ENCODE assay signal across 17 cellular contexts in genomic region chr6:117078624-117079023, GRCh38.
DNase-seq lines count a peak whose midpoint lies in the region; FAIRE-seq and TF ChIP-seq lines count a peak whose summit lies in the region.
"Had no signal": no experiment of that assay in that cellular context is flagged by ENCODE, and none has a peak within 500 bp of the region (broad histone marks: within the 10 kb centered on the region; RNA-seq: fewer than 3 reads in every experiment).

No MANE protein-coding gene starts in this region.

- H3K9me2 ChIP-seq in hepatocyte (replicated peaks; ENCODE audit: insufficient read depth) = no peaks in the 10 kb centered on the region

- H3K27ac ChIP-seq in hepatocyte = no peak overlapping the region
- no peak overlapping the region for H3K27ac ChIP-seq in effector memory CD4-positive, alpha-beta T cell (ENCODE audit: insufficient read depth, low read length, poor library complexity, severe bottlenecking)
- H3K27ac ChIP-seq: SK-N-MC had no signal

- H3K9me3 ChIP-seq in hepatocyte (ENCODE audit: low read depth) = no peaks in the 10 kb centered on the region
- H3K9me3 ChIP-seq in effector memory CD4-positive, alpha-beta T cell (ENCODE audit: control insufficient read depth, low read length) = no peaks in the 10 kb centered on the region

- no peaks in the 10 kb centered on the region for H3K79me2 ChIP-seq in hepatocyte

- no peaks in the 10 kb centered on the region for H3K36me3 Mint-ChIP-seq in activated naive CD4-positive, alpha-beta T cell treated with anti-CD3 and anti-CD28 coated beads for 36 hours (ENCODE audit: low read depth)
- H3K36me3 Mint-ChIP-seq: T-cell had no signal

- DNase-seq in DMS153 (lab: John Stamatoyannopoulos, UW) (peak; percentile 96), LNCaP clone FGC (ENCODE audit: low read depth) (peak; percentile 46), NCI-H2081 treated with DMSO at 0.1 percent for 48 hours (lab: John Stamatoyannopoulos, UW) (peak; percentile 38), hepatocyte (ENCODE audit: low spot score) (no peak)
- no peak for DNase-seq in effector memory CD4-positive, alpha-beta T cell
- DNase-seq in activated naive CD4-positive, alpha-beta T cell treated with anti-CD3 and anti-CD28 coated beads for 36 hours = no peak
- DNase-seq: ACHN; CD4-positive, alpha-beta T cell; H9; Karpas-422; NCI-H2171; NCI-H446 treated with DMSO at 0.1 percent for 48 hours; T-cell; T1000 had no signal

- no peaks in the 10 kb centered on the region for H3K4me1 Mint-ChIP-seq in activated naive CD4-positive, alpha-beta T cell treated with anti-CD3 and anti-CD28 coated beads for 36 hours (ENCODE audit: low read depth)
- H3K4me1 Mint-ChIP-seq: B cell, T-cell had no signal

- TF ChIP-seq CTCF in LNCaP clone FGC (IDR thresholded peaks at IDR 0.05; ENCODE audit: control insufficient read depth, extremely low read depth, insufficient read depth) = no peak
- no peak for TF ChIP-seq CTCF in hepatocyte (IDR thresholded peaks at IDR 0.05; ENCODE audit: poor library complexity)

- H4K20me1 ChIP-seq in hepatocyte (ENCODE audit: insufficient read depth, poor library complexity, severe bottlenecking) = no peaks in the 10 kb centered on the region

- H3K4me3 ChIP-seq in LNCaP clone FGC (ENCODE audit: low read depth, low read length) = no peak overlapping the region
- no peak overlapping the region for H3K4me3 ChIP-seq in hepatocyte
- no peak overlapping the region for H3K4me3 ChIP-seq in effector memory CD4-positive, alpha-beta T cell (ENCODE audit: insufficient read depth, low read depth, low read length, poor library complexity, severe bottlenecking)
- H3K4me3 ChIP-seq: SK-N-MC had no signal

- no peak overlapping the region for H3K27ac Mint-ChIP-seq in activated naive CD4-positive, alpha-beta T cell treated with anti-CD3 and anti-CD28 coated beads for 36 hours
- H3K27ac Mint-ChIP-seq: B cell; CD4-positive, alpha-beta T cell; H9; T-cell had no signal

- H3K9me3 Mint-ChIP-seq in activated naive CD4-positive, alpha-beta T cell treated with anti-CD3 and anti-CD28 coated beads for 36 hours = peaks cover 4% of the 10 kb centered on the region
- H3K9me3 Mint-ChIP-seq: H9, T-cell had no signal

- H2AFZ ChIP-seq in hepatocyte = no peak overlapping the region

- H3K27me3 ChIP-seq in hepatocyte = no peaks in the 10 kb centered on the region
- H3K27me3 ChIP-seq in effector memory CD4-positive, alpha-beta T cell (replicated peaks; ENCODE audit: control insufficient read depth, insufficient read depth, low read length, poor library complexity, severe bottlenecking) = no peaks in the 10 kb centered on the region

- FAIRE-seq in colon (lab: Jason Lieb, UNC) = peak; percentile 75

- WGBS in hepatocyte (ENCODE audit: low lambda C conversion rate, missing lambda C conversion rate) = 53% methylated on average over 2 of the region's 2 CpGs

- intact Hi-C loops in activated naive CD4-positive, alpha-beta T cell treated with anti-CD3 and anti-CD28 coated beads for 36 hours (cut with micrococcal nuclease) = no loop called here

- no peaks in the 10 kb centered on the region for H3K36me3 ChIP-seq in hepatocyte (replicated peaks; ENCODE audit: insufficient read depth, low read depth)
- H3K36me3 ChIP-seq in effector memory CD4-positive, alpha-beta T cell (ENCODE audit: control insufficient read depth, insufficient read depth, low read length) = no peaks in the 10 kb centered on the region

- no peak overlapping the region for H3K4me2 ChIP-seq in hepatocyte

- H3K4me3 Mint-ChIP-seq in activated naive CD4-positive, alpha-beta T cell treated with anti-CD3 and anti-CD28 coated beads for 36 hours = no peak overlapping the region
- H3K4me3 Mint-ChIP-seq: B cell; CD4-positive, alpha-beta T cell; H9; T-cell had no signal

- CTCF ChIA-PET in activated naive CD4-positive, alpha-beta T cell treated with anti-CD3 and anti-CD28 coated beads for 36 hours (lab: Charles Lee) = no interaction called here

- H3K4me1 ChIP-seq in hepatocyte (ENCODE audit: insufficient read depth) = no peaks in the 10 kb centered on the region
- no peaks in the 10 kb centered on the region for H3K4me1 ChIP-seq in effector memory CD4-positive, alpha-beta T cell (ENCODE audit: control insufficient read depth, insufficient read depth, low read length, poor library complexity, severe bottlenecking)

- H3K27me3 Mint-ChIP-seq in activated naive CD4-positive, alpha-beta T cell treated with anti-CD3 and anti-CD28 coated beads for 36 hours (ENCODE audit: low read depth) = no peaks in the 10 kb centered on the region
- H3K27me3 Mint-ChIP-seq: B cell; CD4-positive, alpha-beta T cell; T-cell had no signal

Comparison
In these comparisons a context has a peak if more than half of its experiments do, and no peak if none do; other contexts are left out.
1. DNase-seq: peak in DMS153 (single experiment), LNCaP clone FGC (single experiment) and NCI-H2081 treated with DMSO at 0.1 percent for 48 hours (single experiment); none in hepatocyte (single experiment), effector memory CD4-positive, alpha-beta T cell (0 of 3) and activated naive CD4-positive, alpha-beta T cell treated with anti-CD3 and anti-CD28 coated beads for 36 hours (single experiment).